In genomic region chr1:9234223-9235122, GRCh38 we compare ENCODE assay signal across 1 cellular context.
TF ChIP-seq lines count a peak whose summit lies in the region.

TSS of gene H6PD (plus strand) at chr1:9234774. CDS start at chr1:9244935, 10,161 bp downstream.

TF ChIP-seq in HepG2, 621 proteins besides CTCF, POLR2A, EP300 and RAD21 (continued from another document and continues in another):
- TF ChIP-seq RERE (CRISPR knock-in tag; IDR thresholded peaks at IDR 0.05; ENCODE audit: low read depth) (no peak), SMYD3 (CRISPR knock-in tag; IDR thresholded peaks at IDR 0.05) (no peak), TARDBP (CRISPR knock-in tag; IDR thresholded peaks at IDR 0.05) (peak; percentile 49; the same call in 1 of the 2 replicates), MTA1 (CRISPR knock-in tag; IDR thresholded peaks at IDR 0.05; ENCODE audit: borderline replicate concordance) (peak; percentile 77; the same call in 1 of the 2 replicates), ELF4 (CRISPR knock-in tag; IDR thresholded peaks at IDR 0.05; ENCODE audit: borderline replicate concordance) (no peak), SMARCC2 (IDR thresholded peaks at IDR 0.05) (no peak), ZNF580 (CRISPR knock-in tag; IDR thresholded peaks at IDR 0.05; ENCODE audit: borderline replicate concordance, low read depth) (no peak; the same call in 1 of the 2 replicates), ZFP1 (CRISPR knock-in tag; IDR thresholded peaks at IDR 0.05) (peak; percentile 56; the same call in 1 of the 2 replicates), KIAA2018 (CRISPR knock-in tag; IDR thresholded peaks at IDR 0.05; ENCODE audit: borderline replicate concordance) (no peak), KLF13 (CRISPR knock-in tag; IDR thresholded peaks at IDR 0.05) (no peak), ATF2 (CRISPR knock-in tag; IDR thresholded peaks at IDR 0.05) (no peak), MATR3 (CRISPR knock-in tag; IDR thresholded peaks at IDR 0.05) (no peak), HOXD1 (CRISPR knock-in tag; IDR thresholded peaks at IDR 0.05) (no peak; the same call in none of the 2 replicates), ARID4A (CRISPR knock-in tag; IDR thresholded peaks at IDR 0.05; ENCODE audit: borderline replicate concordance) (peak; percentile 4; the same call in 1 of the 2 replicates), ZC3H4 (CRISPR knock-in tag; IDR thresholded peaks at IDR 0.05; ENCODE audit: borderline replicate concordance) (peak; percentile 56; the same call in 1 of the 2 replicates), ATF7-NPFF (CRISPR knock-in tag; IDR thresholded peaks at IDR 0.05; ENCODE audit: low read depth) (peak; percentile 70), DBP (CRISPR knock-in tag; IDR thresholded peaks at IDR 0.05; ENCODE audit: not compliant biosample characterization) (no peak), ZBTB3 (CRISPR knock-in tag; IDR thresholded peaks at IDR 0.05; ENCODE audit: borderline replicate concordance, low read depth) (no peak), ZNF274 (CRISPR knock-in tag; IDR thresholded peaks at IDR 0.05) (no peak), HINFP (CRISPR knock-in tag; IDR thresholded peaks at IDR 0.05; ENCODE audit: low read depth) (peak; percentile 87; the same call in 1 of the 2 replicates)
- TF ChIP-seq, protein P1, sequence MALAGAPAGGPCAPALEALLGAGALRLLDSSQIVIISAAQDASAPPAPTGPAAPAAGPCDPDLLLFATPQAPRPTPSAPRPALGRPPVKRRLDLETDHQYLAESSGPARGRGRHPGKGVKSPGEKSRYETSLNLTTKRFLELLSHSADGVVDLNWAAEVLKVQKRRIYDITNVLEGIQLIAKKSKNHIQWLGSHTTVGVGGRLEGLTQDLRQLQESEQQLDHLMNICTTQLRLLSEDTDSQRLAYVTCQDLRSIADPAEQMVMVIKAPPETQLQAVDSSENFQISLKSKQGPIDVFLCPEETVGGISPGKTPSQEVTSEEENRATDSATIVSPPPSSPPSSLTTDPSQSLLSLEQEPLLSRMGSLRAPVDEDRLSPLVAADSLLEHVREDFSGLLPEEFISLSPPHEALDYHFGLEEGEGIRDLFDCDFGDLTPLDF (CRISPR knock-in tag; IDR thresholded peaks at IDR 0.05) = no peak
- TF ChIP-seq, protein P2, sequence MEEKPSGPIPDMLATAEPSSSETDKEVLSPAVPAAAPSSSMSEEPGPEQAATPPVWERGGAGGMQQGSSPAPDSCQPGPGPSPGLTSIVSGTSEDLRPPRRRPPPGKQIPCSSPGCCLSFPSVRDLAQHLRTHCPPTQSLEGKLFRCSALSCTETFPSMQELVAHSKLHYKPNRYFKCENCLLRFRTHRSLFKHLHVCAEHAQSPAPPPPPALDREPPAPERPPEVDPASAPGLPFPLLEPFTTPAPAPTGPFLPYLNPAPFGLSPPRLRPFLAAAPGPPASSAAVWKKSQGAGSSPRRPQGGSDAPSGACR (CRISPR knock-in tag; IDR thresholded peaks at IDR 0.05) = no peak
- TF ChIP-seq, protein P3, sequence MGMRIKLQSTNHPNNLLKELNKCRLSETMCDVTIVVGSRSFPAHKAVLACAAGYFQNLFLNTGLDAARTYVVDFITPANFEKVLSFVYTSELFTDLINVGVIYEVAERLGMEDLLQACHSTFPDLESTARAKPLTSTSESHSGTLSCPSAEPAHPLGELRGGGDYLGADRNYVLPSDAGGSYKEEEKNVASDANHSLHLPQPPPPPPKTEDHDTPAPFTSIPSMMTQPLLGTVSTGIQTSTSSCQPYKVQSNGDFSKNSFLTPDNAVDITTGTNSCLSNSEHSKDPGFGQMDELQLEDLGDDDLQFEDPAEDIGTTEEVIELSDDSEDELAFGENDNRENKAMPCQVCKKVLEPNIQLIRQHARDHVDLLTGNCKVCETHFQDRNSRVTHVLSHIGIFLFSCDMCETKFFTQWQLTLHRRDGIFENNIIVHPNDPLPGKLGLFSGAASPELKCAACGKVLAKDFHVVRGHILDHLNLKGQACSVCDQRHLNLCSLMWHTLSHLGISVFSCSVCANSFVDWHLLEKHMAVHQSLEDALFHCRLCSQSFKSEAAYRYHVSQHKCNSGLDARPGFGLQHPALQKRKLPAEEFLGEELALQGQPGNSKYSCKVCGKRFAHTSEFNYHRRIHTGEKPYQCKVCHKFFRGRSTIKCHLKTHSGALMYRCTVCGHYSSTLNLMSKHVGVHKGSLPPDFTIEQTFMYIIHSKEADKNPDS (CRISPR knock-in tag; IDR thresholded peaks at IDR 0.05) = no peak
